Comparison of ENCODE assay signal across 2 cellular contexts in genomic region chr7:95357623-95358022, GRCh38.
TF ChIP-seq lines count a peak whose summit lies in the region.

No MANE protein-coding gene starts in this region.

TF ChIP-seq in IMR-90, 13 proteins besides CTCF, POLR2A, EP300 and RAD21:
- TF ChIP-seq, protein P1, sequence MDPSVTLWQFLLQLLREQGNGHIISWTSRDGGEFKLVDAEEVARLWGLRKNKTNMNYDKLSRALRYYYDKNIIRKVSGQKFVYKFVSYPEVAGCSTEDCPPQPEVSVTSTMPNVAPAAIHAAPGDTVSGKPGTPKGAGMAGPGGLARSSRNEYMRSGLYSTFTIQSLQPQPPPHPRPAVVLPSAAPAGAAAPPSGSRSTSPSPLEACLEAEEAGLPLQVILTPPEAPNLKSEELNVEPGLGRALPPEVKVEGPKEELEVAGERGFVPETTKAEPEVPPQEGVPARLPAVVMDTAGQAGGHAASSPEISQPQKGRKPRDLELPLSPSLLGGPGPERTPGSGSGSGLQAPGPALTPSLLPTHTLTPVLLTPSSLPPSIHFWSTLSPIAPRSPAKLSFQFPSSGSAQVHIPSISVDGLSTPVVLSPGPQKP (IDR thresholded peaks at IDR 0.05; ENCODE audit: borderline replicate concordance, low read depth, low read length), result no peak
- TF ChIP-seq MXI1 (IDR thresholded peaks at IDR 0.05; ENCODE audit: borderline replicate concordance, low read depth, low read length) (no peak), FOS (IDR thresholded peaks at IDR 0.05; ENCODE audit: low read depth, low read length) (no peak), CEBPB (IDR thresholded peaks at IDR 0.05; ENCODE audit: low read depth, low read length) (no peak), RCOR1 (IDR thresholded peaks at IDR 0.05; ENCODE audit: insufficient replicate concordance, low read length) (no peak), MAZ (IDR thresholded peaks at IDR 0.05; ENCODE audit: borderline replicate concordance, low read depth, low read length) (no peak), CHD1 (IDR thresholded peaks at IDR 0.05; ENCODE audit: low read depth, low read length) (no peak), NFE2L2 (IDR thresholded peaks at IDR 0.05; ENCODE audit: low read depth, low read length) (no peak), BHLHE40 (IDR thresholded peaks at IDR 0.05; ENCODE audit: low read depth, low read length) (no peak), SMC3 (IDR thresholded peaks at IDR 0.05; ENCODE audit: low read depth, low read length) (no peak), RFX5 (IDR thresholded peaks at IDR 0.05; ENCODE audit: low read depth, low read length) (no peak), MAFK (IDR thresholded peaks at IDR 0.05; ENCODE audit: low read depth, low read length) (no peak), USF2 (IDR thresholded peaks at IDR 0.05; ENCODE audit: low read depth, low read length) (no peak)

TF ChIP-seq in H1, 55 proteins besides CTCF, POLR2A, EP300 and RAD21:
- TF ChIP-seq CHD1 (IDR thresholded peaks at IDR 0.05; ENCODE audit: low read depth, low read length) (no peak), BRCA1 (IDR thresholded peaks at IDR 0.05; ENCODE audit: low read depth, low read length) (no peak), RBBP5 (IDR thresholded peaks at IDR 0.05; ENCODE audit: borderline replicate concordance, low read depth, low read length) (no peak)
